Comparison of ENCODE assay signal across 16 cellular contexts in the genomic region with DNA sequence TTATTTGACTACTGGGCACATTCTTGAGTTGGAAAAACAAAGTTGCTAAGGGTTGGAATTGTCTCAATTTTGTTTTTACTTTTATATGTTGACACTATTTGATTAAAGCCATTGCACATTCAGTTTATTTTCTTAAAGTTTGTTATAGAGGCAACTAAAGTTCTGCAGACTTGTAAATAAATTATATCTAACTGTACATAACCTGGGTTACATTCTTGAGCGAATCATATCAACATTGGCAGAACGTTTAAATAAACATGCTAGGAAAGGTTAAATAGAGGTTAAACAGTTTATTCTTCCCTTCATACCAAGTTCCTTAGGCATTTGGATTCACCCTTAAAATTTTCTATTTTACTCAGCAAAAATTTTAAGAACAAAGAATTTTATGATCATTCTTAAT.
"Had no signal": no experiment of that assay in that cellular context is flagged by ENCODE, and none has a peak within 500 bp of the region (broad histone marks: within the 10 kb centered on the region; RNA-seq: fewer than 3 reads in every experiment).

No MANE protein-coding gene starts in this region.

- H3K36me3 ChIP-seq: right atrium auricular region, tibial nerve had no signal

- H3K27ac ChIP-seq: epithelial cell of prostate, right atrium auricular region, tibial nerve had no signal

- H3K36me3 Mint-ChIP-seq: activated CD4-positive, alpha-beta memory T cell treated with anti-CD3 and anti-CD28 coated beads for 36 hours; activated naive CD8-positive, alpha-beta T cell; T-cell had no signal

- H3K4me1 Mint-ChIP-seq: activated B cell treated with CpG ODN at 0.5 μM for 24 hours, T-cell had no signal

- H3K9me3 Mint-ChIP-seq: activated B cell treated with CpG ODN at 0.5 μM for 24 hours; activated CD4-positive, alpha-beta memory T cell treated with anti-CD3 and anti-CD28 coated beads for 36 hours; stimulated activated naive CD8-positive, alpha-beta T cell treated with anti-CD3 and anti-CD28 coated beads, Interleukin-15, Interleukin-2, amounts not matched to agents 100 ng/mL and 50 ng/mL, for 24 hours had no signal

- H3K4me3 Mint-ChIP-seq: activated B cell treated with CpG ODN at 0.5 μM for 24 hours; activated CD4-positive, alpha-beta memory T cell treated with anti-CD3 and anti-CD28 coated beads for 36 hours; activated naive CD8-positive, alpha-beta T cell; effector memory CD8-positive, alpha-beta T cell; stimulated activated naive CD8-positive, alpha-beta T cell treated with anti-CD3 and anti-CD28 coated beads, Interleukin-15, Interleukin-2, amounts not matched to agents 100 ng/mL and 50 ng/mL, for 24 hours; T-cell had no signal

- H3K4me3 ChIP-seq: lung, right atrium auricular region, tibial nerve had no signal

- H3K9me3 ChIP-seq: right atrium auricular region, tibial nerve had no signal

- ATAC-seq: effector memory CD8-positive, alpha-beta T cell; left colon; T-cell had no signal

- H3K4me1 ChIP-seq: right atrium auricular region, tibial nerve had no signal

- H3K27ac Mint-ChIP-seq: activated B cell treated with CpG ODN at 0.5 μM for 24 hours; activated CD4-positive, alpha-beta memory T cell treated with anti-CD3 and anti-CD28 coated beads for 36 hours; activated naive CD8-positive, alpha-beta T cell; effector memory CD8-positive, alpha-beta T cell; progenitor cell of endocrine pancreas; stimulated activated naive CD8-positive, alpha-beta T cell treated with anti-CD3 and anti-CD28 coated beads, Interleukin-15, Interleukin-2, amounts not matched to agents 100 ng/mL and 50 ng/mL, for 24 hours; T-cell had no signal

- H3K27me3 ChIP-seq: right atrium auricular region, tibial nerve had no signal

- H3K27me3 Mint-ChIP-seq: effector memory CD8-positive, alpha-beta T cell; progenitor cell of endocrine pancreas had no signal

- DNase-seq: activated B cell treated with CpG ODN at 0.5 μM for 24 hours; activated CD4-positive, alpha-beta memory T cell treated with anti-CD3 and anti-CD28 coated beads for 36 hours; activated CD4-positive, alpha-beta T cell treated with anti-CD3 and anti-CD28 coated beads for 4 hours; activated T-cell treated with anti-CD3 and anti-CD28 coated beads for 4 hours; effector memory CD8-positive, alpha-beta T cell; head of caudate nucleus; left colon; stimulated activated CD4-positive, alpha-beta T cell treated with anti-CD3 and anti-CD28 coated beads, Interleukin-2, amount 100 ng/mL, for 48 hours; T-cell had no signal
